Comparison of ENCODE assay signal across 27 cellular contexts in the genomic region with DNA sequence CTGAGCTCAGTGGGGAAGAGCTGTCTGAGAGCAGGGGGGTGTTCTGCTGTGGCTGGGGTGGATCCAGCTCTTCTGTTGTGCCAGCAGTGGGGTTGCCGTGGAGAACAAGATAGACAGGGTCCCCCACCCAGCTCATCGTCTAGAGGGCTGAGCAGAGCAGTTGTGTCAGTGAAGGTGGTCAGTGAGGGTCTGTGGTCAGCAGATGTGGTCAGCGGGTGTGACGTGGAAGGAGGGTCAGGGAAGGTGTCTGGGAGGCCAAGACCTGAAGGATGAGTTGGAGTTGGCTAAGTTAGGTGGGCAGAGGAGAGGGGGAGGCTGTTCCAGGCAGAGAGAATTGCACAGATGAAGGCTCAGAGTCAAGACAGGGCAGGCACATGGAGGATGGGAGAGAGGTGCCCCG.
DNase-seq lines count a peak whose midpoint lies in the region; ATAC-seq, FAIRE-seq and TF ChIP-seq lines count a peak whose summit lies in the region.
"Had no signal": no experiment of that assay in that cellular context is flagged by ENCODE, and none has a peak within 500 bp of the region (broad histone marks: within the 10 kb centered on the region; RNA-seq: fewer than 3 reads in every experiment).

No MANE protein-coding gene starts in this region.

- POLR2A ChIA-PET in WTC11 (lab: Charles Lee) = no interaction called here

- no peaks in the 10 kb centered on the region for H3K9me3 ChIP-seq in mucosa of descending colon
- no peaks in the 10 kb centered on the region for H3K9me3 ChIP-seq in aorta (ENCODE audit: control insufficient read depth, low read length)
- H3K9me3 ChIP-seq: testis, uterus had no signal

- H3K4me3 Mint-ChIP-seq in WTC11 = no peak overlapping the region

- whole genome bisulfite sequencing in aorta, 2 donors = 91 to 93% methylated on average over 5 of the region's 5 CpGs

- CTCF ChIA-PET in WTC11 (lab: Charles Lee) = interaction anchor here (0.8 to 1.6 kb wide), 3 partner anchors 9 to 109 kb away, joined by 3 to 6 read pairs (median 4); a partner anchor contains a TSS

- H3K4me3 ChIP-seq in mucosa of descending colon (no peak overlapping the region), aorta (ENCODE audit: low read length in 2 of 2) (no peak overlapping the region)
- H3K4me3 ChIP-seq: PC-9, testis, uterus had no signal

- FAIRE-seq in GM12892 (lab: Jason Lieb, UNC) = no peak
- FAIRE-seq: astrocyte, small intestine had no signal

- no peak for TF ChIP-seq POLR2A in GM12892 (IDR thresholded peaks at IDR 0.05; ENCODE audit: low read depth, low read length)

- intact Hi-C loops in Right ventricle myocardium superior (cut with DNase I) = no loop called here
- intact Hi-C loops in left cardiac atrium (cut with DNase I) = no loop called here
- intact Hi-C loops in mucosa of descending colon (cut with DNase I, micrococcal nuclease) = no loop called here
- intact Hi-C loops in aorta (cut with DNase I) = no loop called here

- H3K4me1 ChIP-seq in mucosa of descending colon (ENCODE audit: low read depth) = no peaks in the 10 kb centered on the region
- H3K4me1 ChIP-seq in aorta (ENCODE audit: control insufficient read depth in 1 of 2, insufficient read depth in 2 of 2, low read length in 2 of 2) = no peaks in the 10 kb centered on the region
- H3K4me1 ChIP-seq: testis, uterus had no signal

- DNase-seq in Right ventricle myocardium superior = peak; percentile 31
- DNase-seq in left cardiac atrium = no peak
- no peak for DNase-seq in WTC11 (ENCODE audit: low spot score)
- DNase-seq in mucosa of descending colon = peak in 2 of 3 donors; percentile 10 to 22
- DNase-seq in aorta = peak; percentile 31 to 57
- DNase-seq in GM12892 (ENCODE audit: insufficient read length) = no peak
- DNase-seq in NOMO-1 treated with DMSO at 0.1 percent for 48 hours (lab: John Stamatoyannopoulos, UW; ENCODE audit: unreplicated experiment) = no peak
- DNase-seq: activated CD4-positive, alpha-beta T cell treated with anti-CD3 and anti-CD28 coated beads for 4 hours; activated gamma-delta T cell treated with Interleukin-2 at 50 U/mL for 16 hours; central memory CD4-positive, alpha-beta T cell; dermis blood vessel endothelial cell; EL; glutamatergic neuron; Karpas-422; MV-4-11; NCI-H146; NCI-H2171; NCI-H510A treated with DMSO at 0.1 percent for 48 hours; occipital lobe; PC-9; SIG-M5; small intestine; testis; uterus had no signal

- H3K36me3 ChIP-seq in mucosa of descending colon (ENCODE audit: low read depth) (peaks cover 5% of the 10 kb centered on the region), aorta (ENCODE audit: control insufficient read depth in 1 of 2, insufficient read depth in 2 of 2, low read length in 1 of 2) (peaks cover 2 to 9% of the 10 kb centered on the region in 2 donors)
- H3K36me3 ChIP-seq: uterus had no signal

- H3K27me3 Mint-ChIP-seq in WTC11 (ENCODE audit: low read depth) = no peaks in the 10 kb centered on the region

- no peak overlapping the region for H3K27ac ChIP-seq in aorta (ENCODE audit: low read depth in 1 of 2, low read length in 2 of 2)
- H3K27ac ChIP-seq: C4-2B, HL-60, PC-9, testis, uterus had no signal

- no peaks in the 10 kb centered on the region for H3K9me3 Mint-ChIP-seq in WTC11

- ATAC-seq in Right ventricle myocardium superior (ENCODE audit: poor library complexity) = no peak
- no peak for ATAC-seq in left cardiac atrium
- no peak for ATAC-seq in WTC11
- no peak for ATAC-seq in mucosa of descending colon
- no peak for ATAC-seq in aorta (ENCODE audit: low FRiP score)

- TF ChIP-seq CTCF in WTC11 (IDR thresholded peaks at IDR 0.05) (no peak), mucosa of descending colon (IDR thresholded peaks at IDR 0.05) (no peak)

- no peaks in the 10 kb centered on the region for H3K4me1 Mint-ChIP-seq in WTC11

- peaks cover 34% of the 10 kb centered on the region for H3K36me3 Mint-ChIP-seq in WTC11

- H3K27me3 ChIP-seq in aorta (ENCODE audit: control insufficient read depth in 1 of 2, insufficient read depth in 2 of 2, low read length in 1 of 2) = no peaks in the 10 kb centered on the region
- H3K27me3 ChIP-seq: testis, uterus had no signal

- H3K27ac Mint-ChIP-seq in WTC11 = peak overlapping the region; percentile 50; the same call in 1 of the 2 replicates

TF ChIP-seq in WTC11, 78 proteins besides CTCF, POLR2A, EP300 and RAD21:
- TF ChIP-seq SOX15 (CRISPR knock-in tag; IDR thresholded peaks at IDR 0.05) (no peak), ZBTB21 (CRISPR knock-in tag; IDR thresholded peaks at IDR 0.05; ENCODE audit: borderline replicate concordance) (no peak), ELF4 (CRISPR knock-in tag; IDR thresholded peaks at IDR 0.05; ENCODE audit: low read depth) (no peak), ESRRA (CRISPR knock-in tag; IDR thresholded peaks at IDR 0.05; ENCODE audit: borderline replicate concordance) (no peak), OVOL2 (CRISPR knock-in tag; IDR thresholded peaks at IDR 0.05; ENCODE audit: borderline replicate concordance) (no peak), SMAD3 (CRISPR knock-in tag; IDR thresholded peaks at IDR 0.05; ENCODE audit: borderline replicate concordance) (no peak), ZNF263 (CRISPR knock-in tag; IDR thresholded peaks at IDR 0.05; ENCODE audit: low read depth) (no peak), PRRX2 (CRISPR knock-in tag; IDR thresholded peaks at IDR 0.05) (no peak), GTF2I (CRISPR knock-in tag; conservative IDR thresholded peaks at IDR 0.05) (no peak), ZNF423 (CRISPR knock-in tag; IDR thresholded peaks at IDR 0.05) (no peak), GABPB1 (CRISPR knock-in tag; IDR thresholded peaks at IDR 0.05) (no peak)
- TF ChIP-seq, protein P1, sequence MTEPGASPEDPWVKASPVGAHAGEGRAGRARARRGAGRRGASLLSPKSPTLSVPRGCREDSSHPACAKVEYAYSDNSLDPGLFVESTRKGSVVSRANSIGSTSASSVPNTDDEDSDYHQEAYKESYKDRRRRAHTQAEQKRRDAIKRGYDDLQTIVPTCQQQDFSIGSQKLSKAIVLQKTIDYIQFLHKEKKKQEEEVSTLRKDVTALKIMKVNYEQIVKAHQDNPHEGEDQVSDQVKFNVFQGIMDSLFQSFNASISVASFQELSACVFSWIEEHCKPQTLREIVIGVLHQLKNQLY (CRISPR knock-in tag; IDR thresholded peaks at IDR 0.05) = no peak
- TF ChIP-seq, protein P2, sequence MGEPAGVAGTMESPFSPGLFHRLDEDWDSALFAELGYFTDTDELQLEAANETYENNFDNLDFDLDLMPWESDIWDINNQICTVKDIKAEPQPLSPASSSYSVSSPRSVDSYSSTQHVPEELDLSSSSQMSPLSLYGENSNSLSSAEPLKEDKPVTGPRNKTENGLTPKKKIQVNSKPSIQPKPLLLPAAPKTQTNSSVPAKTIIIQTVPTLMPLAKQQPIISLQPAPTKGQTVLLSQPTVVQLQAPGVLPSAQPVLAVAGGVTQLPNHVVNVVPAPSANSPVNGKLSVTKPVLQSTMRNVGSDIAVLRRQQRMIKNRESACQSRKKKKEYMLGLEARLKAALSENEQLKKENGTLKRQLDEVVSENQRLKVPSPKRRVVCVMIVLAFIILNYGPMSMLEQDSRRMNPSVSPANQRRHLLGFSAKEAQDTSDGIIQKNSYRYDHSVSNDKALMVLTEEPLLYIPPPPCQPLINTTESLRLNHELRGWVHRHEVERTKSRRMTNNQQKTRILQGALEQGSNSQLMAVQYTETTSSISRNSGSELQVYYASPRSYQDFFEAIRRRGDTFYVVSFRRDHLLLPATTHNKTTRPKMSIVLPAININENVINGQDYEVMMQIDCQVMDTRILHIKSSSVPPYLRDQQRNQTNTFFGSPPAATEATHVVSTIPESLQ (CRISPR knock-in tag; IDR thresholded peaks at IDR 0.05) = no peak
- TF ChIP-seq, protein P3, sequence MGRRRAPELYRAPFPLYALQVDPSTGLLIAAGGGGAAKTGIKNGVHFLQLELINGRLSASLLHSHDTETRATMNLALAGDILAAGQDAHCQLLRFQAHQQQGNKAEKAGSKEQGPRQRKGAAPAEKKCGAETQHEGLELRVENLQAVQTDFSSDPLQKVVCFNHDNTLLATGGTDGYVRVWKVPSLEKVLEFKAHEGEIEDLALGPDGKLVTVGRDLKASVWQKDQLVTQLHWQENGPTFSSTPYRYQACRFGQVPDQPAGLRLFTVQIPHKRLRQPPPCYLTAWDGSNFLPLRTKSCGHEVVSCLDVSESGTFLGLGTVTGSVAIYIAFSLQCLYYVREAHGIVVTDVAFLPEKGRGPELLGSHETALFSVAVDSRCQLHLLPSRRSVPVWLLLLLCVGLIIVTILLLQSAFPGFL (CRISPR knock-in tag; IDR thresholded peaks at IDR 0.05; ENCODE audit: borderline replicate concordance) = no peak
- TF ChIP-seq, protein P4, sequence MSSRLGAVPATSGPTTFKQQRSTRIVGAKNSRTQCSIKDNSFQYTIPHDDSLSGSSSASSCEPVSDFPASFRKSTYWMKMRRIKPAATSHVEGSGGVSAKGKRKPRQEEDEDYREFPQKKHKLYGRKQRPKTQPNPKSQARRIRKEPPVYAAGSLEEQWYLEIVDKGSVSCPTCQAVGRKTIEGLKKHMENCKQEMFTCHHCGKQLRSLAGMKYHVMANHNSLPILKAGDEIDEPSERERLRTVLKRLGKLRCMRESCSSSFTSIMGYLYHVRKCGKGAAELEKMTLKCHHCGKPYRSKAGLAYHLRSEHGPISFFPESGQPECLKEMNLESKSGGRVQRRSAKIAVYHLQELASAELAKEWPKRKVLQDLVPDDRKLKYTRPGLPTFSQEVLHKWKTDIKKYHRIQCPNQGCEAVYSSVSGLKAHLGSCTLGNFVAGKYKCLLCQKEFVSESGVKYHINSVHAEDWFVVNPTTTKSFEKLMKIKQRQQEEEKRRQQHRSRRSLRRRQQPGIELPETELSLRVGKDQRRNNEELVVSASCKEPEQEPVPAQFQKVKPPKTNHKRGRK (CRISPR knock-in tag; IDR thresholded peaks at IDR 0.05; ENCODE audit: borderline replicate concordance) = no peak
TF ChIP-seq in WTC11: peak in this region for 0.

Comparison
In these comparisons a context has a peak if more than half of its experiments do, and no peak if none do; other contexts are left out.
1. DNase-seq: peak in Right ventricle myocardium superior (single experiment), mucosa of descending colon (2 of 3) and aorta (2 of 2); none in left cardiac atrium (single experiment), WTC11 (single experiment), GM12892 (single experiment) and NOMO-1 treated with DMSO at 0.1 percent for 48 hours (single experiment).